In genomic region chr4:168598191-168598590, GRCh38 we compare ENCODE assay signal across 21 cellular contexts.
DNase-seq lines count a peak whose midpoint lies in the region; ATAC-seq, FAIRE-seq and TF ChIP-seq lines count a peak whose summit lies in the region.
"Had no signal": no experiment of that assay in that cellular context is flagged by ENCODE, and none has a peak within 500 bp of the region (broad histone marks: within the 10 kb centered on the region; RNA-seq: fewer than 3 reads in every experiment).

No MANE protein-coding gene starts in this region.

- no peaks in the 10 kb centered on the region for H3K9me3 ChIP-seq in heart right ventricle
- no peaks in the 10 kb centered on the region for H3K9me3 ChIP-seq in mesenchymal stem cell (ENCODE audit: control insufficient read depth, low read length)

- H3K23ac ChIP-seq in mesenchymal stem cell (ENCODE audit: low read length in 2 of 2): no peak overlapping the region

- no peak overlapping the region for H2BK12ac ChIP-seq in mesenchymal stem cell (ENCODE audit: low read length in 2 of 2)

- no peak overlapping the region for H4K8ac ChIP-seq in mesenchymal stem cell (ENCODE audit: low read length)

- no peak overlapping the region for H2AK5ac ChIP-seq in mesenchymal stem cell (ENCODE audit: low read length, severe bottlenecking)

- H2BK5ac ChIP-seq in mesenchymal stem cell (ENCODE audit: low read depth, low read length, poor library complexity, severe bottlenecking): no peak overlapping the region

- 32 to 56% methylated on average over 1 of the region's 1 CpG for WGBS in heart right ventricle, 2 donors
- 98% methylated on average over 1 of the region's 1 CpG for WGBS in mesenchymal stem cell

- H3K36me3 ChIP-seq in bronchial epithelial cell (ENCODE audit: control insufficient read depth, insufficient read depth, low read length) (no peaks in the 10 kb centered on the region), heart right ventricle (no peaks in the 10 kb centered on the region), mesenchymal stem cell (ENCODE audit: control insufficient read depth in 1 of 2, insufficient read depth in 2 of 2, low read depth in 1 of 2, low read length in 2 of 2) (no peaks in the 10 kb centered on the region)

- peak overlapping the region in 1 of 2 experiments; percentile 9 for H3K18ac ChIP-seq in mesenchymal stem cell (ENCODE audit: low read depth in 1 of 2, low read length in 2 of 2)

- H3K27me3 ChIP-seq in bronchial epithelial cell (ENCODE audit: control insufficient read depth, insufficient read depth, low read length): no peaks in the 10 kb centered on the region
- H3K27me3 ChIP-seq in heart right ventricle: no peaks in the 10 kb centered on the region
- H3K27me3 ChIP-seq in mesenchymal stem cell (ENCODE audit: control insufficient read depth in 1 of 2, insufficient read depth in 1 of 2, low read length in 2 of 2): no peaks in the 10 kb centered on the region

- peak overlapping the region in 3 of 10 donors; percentile 25 to 65 (median 30) for H3K27ac ChIP-seq in heart right ventricle
- H3K27ac ChIP-seq in mesenchymal stem cell (ENCODE audit: low read length, poor library complexity, severe bottlenecking): no peak overlapping the region
- H3K27ac ChIP-seq: KMS-11 had no signal

- ATAC-seq in heart right ventricle (peak in 7 of 8 donors; percentile 28 to 83 (median 71)), HG02884 (IDR thresholded peaks at IDR 0.05; ENCODE audit: unreplicated experiment) (no peak)
- ATAC-seq: activated CD8-positive, alpha-beta T cell treated with anti-CD3 and anti-CD28 coated beads for 36 hours; activated T-cell treated with anti-CD3 and anti-CD28 coated beads, Interleukin-2, amount 50 U/mL, for 4 hours; T-helper 17 cell had no signal

- DNase-seq in H54 (ENCODE audit: insufficient read length, low spot score) (no peak), bronchial epithelial cell (ENCODE audit: low read depth) (peak; percentile 55), heart right ventricle (peak in 1 of 2 donors; percentile 48), skeletal muscle cell (ENCODE audit: low read depth) (peak; percentile 80), DMS79 (lab: John Stamatoyannopoulos, UW) (no peak), mesenchymal stem cell (no peak)
- DNase-seq: activated CD8-positive, alpha-beta T cell treated with anti-CD3 and anti-CD28 coated beads for 36 hours; activated naive CD4-positive, alpha-beta T cell treated with anti-CD3 and anti-CD28 coated beads, Interleukin-2, amount 50 U/mL, for 16 hours; activated T-cell treated with anti-CD3 and anti-CD28 coated beads, Interleukin-2, amount 50 U/mL, for 4 hours; GDM1; glutamatergic neuron; NCI-H1105; NCI-H2107; NCI-H526; nephron progenitor cell; SIG-M5; stimulated activated CD4-positive, alpha-beta T cell treated with anti-CD3 and anti-CD28 coated beads, Interleukin-1b, Interleukin-23, amount 100 ng/mL, for 48 hours; T-helper 17 cell had no signal

- intact Hi-C loops in heart right ventricle (cut with DNase I): no loop called here

- no peak overlapping the region for H2AFZ ChIP-seq in mesenchymal stem cell (ENCODE audit: low read depth, low read length)

- H3K4me2 ChIP-seq in mesenchymal stem cell (ENCODE audit: low read length, poor library complexity, severe bottlenecking): no peak overlapping the region
- H3K4me2 ChIP-seq: KMS-11 had no signal

- no peak overlapping the region for H2BK15ac ChIP-seq in mesenchymal stem cell (ENCODE audit: low read depth, poor library complexity, severe bottlenecking)

- FAIRE-seq in H54 (lab: Jason Lieb, UNC): peak; percentile 43
- FAIRE-seq in bronchial epithelial cell (lab: Jason Lieb, UNC): no peak
- FAIRE-seq: GM12892 had no signal

- no peak overlapping the region for H3K14ac ChIP-seq in mesenchymal stem cell (ENCODE audit: low read length in 2 of 2)

- H3K9ac ChIP-seq in mesenchymal stem cell (ENCODE audit: low read length): no peak overlapping the region
- H3K9ac ChIP-seq: KMS-11 had no signal

- no peak overlapping the region for H2BK120ac ChIP-seq in mesenchymal stem cell (ENCODE audit: low read depth, low read length)

- H3K4ac ChIP-seq in mesenchymal stem cell (ENCODE audit: low read depth in 1 of 2, low read length in 2 of 2): no peak overlapping the region

- TF ChIP-seq POLR2A in H54 (IDR thresholded peaks at IDR 0.05; ENCODE audit: low read depth, low read length): no peak

- H3K4me1 ChIP-seq in heart right ventricle (peaks cover 0 to 65% (median 7%) of the 10 kb centered on the region in 9 donors), mesenchymal stem cell (ENCODE audit: control insufficient read depth, insufficient read depth, low read depth, low read length) (no peaks in the 10 kb centered on the region)

- H3K79me1 ChIP-seq in mesenchymal stem cell (replicated peaks; ENCODE audit: low read length, poor library complexity, severe bottlenecking): no peaks in the 10 kb centered on the region

- TF ChIP-seq CTCF in bronchial epithelial cell (IDR thresholded peaks at IDR 0.05; ENCODE audit: insufficient read depth, low read length, severe bottlenecking): no peak
- TF ChIP-seq CTCF in heart right ventricle (IDR thresholded peaks at IDR 0.05): no peak

- no peak overlapping the region for H4K91ac ChIP-seq in mesenchymal stem cell (ENCODE audit: low read length)

- H3K4me3 ChIP-seq in bronchial epithelial cell (ENCODE audit: low read depth, low read length) (no peak overlapping the region), heart right ventricle (no peak overlapping the region), skeletal muscle cell (ENCODE audit: low read depth, low read length) (no peak overlapping the region), mesenchymal stem cell (ENCODE audit: insufficient read depth in 1 of 2, low read depth in 1 of 2, low read length in 2 of 2) (no peak overlapping the region)

Comparison
In these comparisons a context has a peak if more than half of its experiments do, and no peak if none do; other contexts are left out.
1. DNase-seq: peak in bronchial epithelial cell (single experiment) and skeletal muscle cell (single experiment); none in H54 (single experiment), DMS79 (single experiment) and mesenchymal stem cell (single experiment).